Comparison of ENCODE assay signal across 8 cellular contexts in genomic region chr14:35533357-35534129, GRCh38. TPM values are rescaled to one million over a fixed set of nuclear protein-coding genes. Genes with fewer than 3 reads are reported as not detected.
DNase-seq lines count a peak whose midpoint lies in the region; ATAC-seq and TF ChIP-seq lines count a peak whose summit lies in the region.

No MANE protein-coding gene starts in this region.

- no peaks in the 10 kb centered on the region for H3K36me3 ChIP-seq in muscle layer of duodenum (ENCODE audit: control insufficient read depth in 1 of 2, insufficient read depth in 2 of 2, low read length in 2 of 2)

- no peaks in the 10 kb centered on the region for H3K9me3 ChIP-seq in muscle layer of duodenum (ENCODE audit: control insufficient read depth in 1 of 2, low read length in 2 of 2)

- peaks cover 39% of the 10 kb centered on the region for H3K27me3 ChIP-seq in muscle layer of duodenum (ENCODE audit: low read depth, low read length)

- H3K27me3 Mint-ChIP-seq in activated CD8-positive, alpha-beta memory T cell treated with anti-CD3 and anti-CD28 coated beads, Interleukin-2, amount 10 ng/mL, durations not matched to agents 7 days and 5 days, result peaks cover 68% of the 10 kb centered on the region
- peaks cover 66% of the 10 kb centered on the region for H3K27me3 Mint-ChIP-seq in stimulated activated memory B cell treated with anti-CD40 and anti-IgM and Interleukin-4, amounts not matched to agents 10 μg/mL and 1 μg/mL and 100 μg/mL, for 72 hours

- H3K27ac Mint-ChIP-seq in activated CD8-positive, alpha-beta memory T cell treated with anti-CD3 and anti-CD28 coated beads, Interleukin-2, amount 10 ng/mL, durations not matched to agents 7 days and 5 days, result no peak overlapping the region
- H3K27ac Mint-ChIP-seq in stimulated activated memory B cell treated with anti-CD40 and anti-IgM and Interleukin-4, amounts not matched to agents 10 μg/mL and 1 μg/mL and 100 μg/mL, for 72 hours, result no peak overlapping the region

- peaks cover 8% of the 10 kb centered on the region for H3K4me1 Mint-ChIP-seq in activated CD8-positive, alpha-beta memory T cell treated with anti-CD3 and anti-CD28 coated beads, Interleukin-2, amount 10 ng/mL, durations not matched to agents 7 days and 5 days
- H3K4me1 Mint-ChIP-seq in stimulated activated memory B cell treated with anti-CD40 and anti-IgM and Interleukin-4, amounts not matched to agents 10 μg/mL and 1 μg/mL and 100 μg/mL, for 72 hours, result peaks cover 15% of the 10 kb centered on the region

- peak; percentile 51 for DNase-seq in Ammon's horn (ENCODE audit: low spot score)
- DNase-seq in GM19238 (ENCODE audit: insufficient read length, low spot score), result peak; percentile 33
- DNase-seq in NCI-H510A treated with DMSO at 0.1 percent for 48 hours (lab: John Stamatoyannopoulos, UW), result peak; percentile 92
- peak; percentile 68 for DNase-seq in activated CD8-positive, alpha-beta memory T cell treated with anti-CD3 and anti-CD28 coated beads, Interleukin-2, amount 10 ng/mL, durations not matched to agents 7 days and 5 days
- no peak for DNase-seq in epithelial cell of proximal tubule (ENCODE audit: low read depth)

- peak overlapping the region; percentile 54 for H3K4me3 Mint-ChIP-seq in activated CD8-positive, alpha-beta memory T cell treated with anti-CD3 and anti-CD28 coated beads, Interleukin-2, amount 10 ng/mL, durations not matched to agents 7 days and 5 days
- peak overlapping the region; percentile 79 for H3K4me3 Mint-ChIP-seq in stimulated activated memory B cell treated with anti-CD40 and anti-IgM and Interleukin-4, amounts not matched to agents 10 μg/mL and 1 μg/mL and 100 μg/mL, for 72 hours

- CTCF ChIA-PET in activated CD8-positive, alpha-beta memory T cell treated with anti-CD3 and anti-CD28 coated beads, Interleukin-2, amount 10 ng/mL, durations not matched to agents 7 days and 5 days (lab: Charles Lee), result interaction anchor here (1.5 kb wide), 1 partner anchor 10 kb away, joined by 5 read pairs; no protein-coding TSS in a partner anchor

- peak; percentile 73 for ATAC-seq in HG03342 (IDR thresholded peaks at IDR 0.05; ENCODE audit: unreplicated experiment)
- peak; percentile 76 for ATAC-seq in activated CD8-positive, alpha-beta memory T cell treated with anti-CD3 and anti-CD28 coated beads, Interleukin-2, amount 10 ng/mL, durations not matched to agents 7 days and 5 days
- ATAC-seq in stimulated activated memory B cell treated with anti-CD40 and anti-IgM and Interleukin-4, amounts not matched to agents 10 μg/mL and 1 μg/mL and 100 μg/mL, for 72 hours, result peak; percentile 82

- H3K4me3 ChIP-seq in epithelial cell of proximal tubule (ENCODE audit: low read depth, low read length) (peak overlapping the region; percentile 64), muscle layer of duodenum (ENCODE audit: low read depth in 1 of 2, low read length in 2 of 2) (peak overlapping the region; percentile 50 to 84)

- H3K36me3 Mint-ChIP-seq in activated CD8-positive, alpha-beta memory T cell treated with anti-CD3 and anti-CD28 coated beads, Interleukin-2, amount 10 ng/mL, durations not matched to agents 7 days and 5 days, result no peaks in the 10 kb centered on the region
- H3K36me3 Mint-ChIP-seq in stimulated activated memory B cell treated with anti-CD40 and anti-IgM and Interleukin-4, amounts not matched to agents 10 μg/mL and 1 μg/mL and 100 μg/mL, for 72 hours, result peaks cover 12% of the 10 kb centered on the region

- TF ChIP-seq CTCF in epithelial cell of proximal tubule (conservative IDR thresholded peaks at IDR 0.05; ENCODE audit: low read depth, low read length), result no peak

- no peak overlapping the region for H3K27ac ChIP-seq in muscle layer of duodenum (ENCODE audit: low read length)

- peaks cover 0 to 29% of the 10 kb centered on the region in 2 donors for H3K4me1 ChIP-seq in muscle layer of duodenum (ENCODE audit: control insufficient read depth in 1 of 2, insufficient read depth in 2 of 2, low read length in 2 of 2)

- no peaks in the 10 kb centered on the region for H3K9me3 Mint-ChIP-seq in activated CD8-positive, alpha-beta memory T cell treated with anti-CD3 and anti-CD28 coated beads, Interleukin-2, amount 10 ng/mL, durations not matched to agents 7 days and 5 days (ENCODE audit: low read depth)
- H3K9me3 Mint-ChIP-seq in stimulated activated memory B cell treated with anti-CD40 and anti-IgM and Interleukin-4, amounts not matched to agents 10 μg/mL and 1 μg/mL and 100 μg/mL, for 72 hours, result no peaks in the 10 kb centered on the region

RNA-seq across cellular contexts. Expression of gene INSM2, which starts 0.4 kb away (rescaled TPM):
- total RNA-seq in activated CD8-positive, alpha-beta memory T cell treated with anti-CD3 and anti-CD28 coated beads, Interleukin-2, amount 10 ng/mL, durations not matched to agents 7 days and 5 days, result not detected
- not detected in 2 replicates for total RNA-seq in epithelial cell of proximal tubule
